ENCODE assay signal across 13 cellular contexts in genomic region chr6:12472601-12473038, GRCh38.
DNase-seq lines count a peak whose midpoint lies in the region; ATAC-seq and TF ChIP-seq lines count a peak whose summit lies in the region.
"Had no signal": no experiment of that assay in that cellular context is flagged by ENCODE, and none has a peak within 500 bp of the region (broad histone marks: within the 10 kb centered on the region; RNA-seq: fewer than 3 reads in every experiment).

No MANE protein-coding gene starts in this region.

- H3K18ac ChIP-seq in neuronal stem cell (ENCODE audit: low read length) = no peak overlapping the region

- H3K9me2 ChIP-seq in PC-9 (ENCODE audit: insufficient read depth) = 0 out of 2 replicates have a peak, but pooled peaks cover 5% of the 10 kb centered on the region

- DNase-seq in DMS79 treated with DMSO at 0.1 percent for 48 hours (lab: John Stamatoyannopoulos, UW) = peak; percentile 22
- peak; percentile 26 to 74 for DNase-seq in PC-9
- peak; percentile 66 for DNase-seq in fibroblast of mammary gland (ENCODE audit: low read depth)
- DNase-seq in prostate gland (ENCODE audit: low spot score) = peak; percentile 90
- DNase-seq in NCI-H1048 (lab: John Stamatoyannopoulos, UW) = no peak
- no peak for DNase-seq in CD14-positive monocyte (ENCODE audit: low spot score)
- DNase-seq in neuronal stem cell (ENCODE audit: low spot score) = no peak
- DNase-seq in natural killer cell = no peak
- DNase-seq: activated CD4-positive, alpha-beta T cell treated with anti-CD3 and anti-CD28 coated beads for 48 hours; CD4-positive, alpha-beta memory T cell; erythroblast had no signal

- H2AK5ac ChIP-seq in neuronal stem cell (ENCODE audit: low read depth, low read length) = no peak overlapping the region

- no peak overlapping the region for H2BK15ac ChIP-seq in neuronal stem cell (ENCODE audit: low read length)

- BruUV-seq in PC-9 (replicated peaks; lab: Mats Ljungman, UMichigan) = no TSS peak

- no peak for TF ChIP-seq POLR2A in prostate gland (IDR thresholded peaks at IDR 0.05)

- no peak overlapping the region for H3K27ac ChIP-seq in PC-9
- H3K27ac ChIP-seq in prostate gland = peak overlapping the region; percentile 33 to 44
- H3K27ac ChIP-seq in neuronal stem cell (replicated peaks; ENCODE audit: low read length) = no peak overlapping the region
- H3K27ac ChIP-seq: Peyer's patch had no signal

- peaks cover 5% of the 10 kb centered on the region; the same call in 1 of the 2 replicates for H3F3A ChIP-seq in PC-9 (ENCODE audit: insufficient read depth, low read depth)

- H3K4me1 ChIP-seq in PC-9 (replicated peaks; ENCODE audit: insufficient read depth) (no peaks in the 10 kb centered on the region), prostate gland (replicated peaks) (no peaks in the 10 kb centered on the region), neuronal stem cell (ENCODE audit: control insufficient read depth in 2 of 2, insufficient read depth in 1 of 2, low read depth in 1 of 2, low read length in 2 of 2) (peaks cover 0 to 7% of the 10 kb centered on the region in 2 donors)
- H3K4me1 ChIP-seq: Peyer's patch had no signal

- H3K27ac Mint-ChIP-seq in CD14-positive monocyte = no peak overlapping the region
- no peak overlapping the region for H3K27ac Mint-ChIP-seq in natural killer cell
- H3K27ac Mint-ChIP-seq: activated naive CD8-positive, alpha-beta T cell; CD4-positive, alpha-beta memory T cell had no signal

- H2BK12ac ChIP-seq in neuronal stem cell (ENCODE audit: low read length) = no peak overlapping the region

- H3K27me3 Mint-ChIP-seq in CD14-positive monocyte (ENCODE audit: low read depth in 3 of 3) (peaks cover 0 to 5% (median 0%) of the 10 kb centered on the region in 3 donors), natural killer cell (ENCODE audit: low read depth in 2 of 2) (peaks cover 0 to 3% of the 10 kb centered on the region in 2 donors)

- TF ChIP-seq CTCF in PC-9 (conservative IDR thresholded peaks at IDR 0.05) = no peak
- TF ChIP-seq CTCF in fibroblast of mammary gland (conservative IDR thresholded peaks at IDR 0.05; ENCODE audit: control insufficient read depth, insufficient read depth, low read depth, low read length) = no peak
- no peak for TF ChIP-seq CTCF in prostate gland (IDR thresholded peaks at IDR 0.05)
- TF ChIP-seq CTCF in CD14-positive monocyte (IDR thresholded peaks at IDR 0.05) = no peak
- TF ChIP-seq CTCF in natural killer cell (IDR thresholded peaks at IDR 0.05) = no peak

- H3K4me3 ChIP-seq in PC-9 (no peak overlapping the region), fibroblast of mammary gland (ENCODE audit: control insufficient read depth, low read depth, low read length) (no peak overlapping the region), prostate gland (no peak overlapping the region), neuronal stem cell (ENCODE audit: low read length in 2 of 2) (no peak overlapping the region)
- H3K4me3 ChIP-seq: Peyer's patch had no signal

- H2BK120ac ChIP-seq in neuronal stem cell (ENCODE audit: low read depth, low read length) = no peak overlapping the region

- H3K79me1 ChIP-seq in neuronal stem cell (ENCODE audit: low read depth, low read length) = no peaks in the 10 kb centered on the region

- no peak overlapping the region for H4K91ac ChIP-seq in neuronal stem cell (ENCODE audit: low read depth, low read length, poor library complexity)

- no peak overlapping the region for H3K23ac ChIP-seq in neuronal stem cell (ENCODE audit: low read depth, low read length, poor library complexity)

- H3K36me3 Mint-ChIP-seq in CD14-positive monocyte = no peaks in the 10 kb centered on the region
- no peaks in the 10 kb centered on the region for H3K36me3 Mint-ChIP-seq in natural killer cell
- H3K36me3 Mint-ChIP-seq: activated naive CD8-positive, alpha-beta T cell; CD4-positive, alpha-beta memory T cell had no signal

- H3K9ac ChIP-seq in neuronal stem cell (ENCODE audit: low read depth, low read length, poor library complexity) = no peak overlapping the region

- CTCF ChIA-PET in PC-9 (lab: Charles Lee) = interaction anchor here (0.6 kb wide), 2 partner anchors 9 to 102 kb away, joined by 6 to 12 read pairs; no protein-coding TSS in a partner anchor

- ATAC-seq in natural killer cell = no peak

- no peaks in the 10 kb centered on the region for H4K20me1 ChIP-seq in PC-9 (ENCODE audit: insufficient read depth)

- intact Hi-C loops in PC-9 (cut with micrococcal nuclease; ENCODE audit: unreplicated experiment) (no loop called here), prostate gland (cut with DNase I) (no loop called here), CD14-positive monocyte (cut with micrococcal nuclease) (no loop called here), natural killer cell (cut with micrococcal nuclease) (no loop called here)

- H3K27me3 ChIP-seq in PC-9 (ENCODE audit: insufficient read depth, low read depth) = no peaks in the 10 kb centered on the region
- H3K27me3 ChIP-seq in prostate gland (replicated peaks; ENCODE audit: insufficient read depth) = no peaks in the 10 kb centered on the region
- no peaks in the 10 kb centered on the region for H3K27me3 ChIP-seq in neuronal stem cell (ENCODE audit: control insufficient read depth in 3 of 3, insufficient read depth in 3 of 3, low read depth in 1 of 3, low read length in 3 of 3)
- H3K27me3 ChIP-seq: Peyer's patch had no signal

- H3K4me1 Mint-ChIP-seq in CD14-positive monocyte (no peaks in the 10 kb centered on the region), natural killer cell (no peaks in the 10 kb centered on the region)
- H3K4me1 Mint-ChIP-seq: CD4-positive, alpha-beta memory T cell had no signal

- 48% methylated on average over 4 of the region's 4 CpGs for whole genome bisulfite sequencing in prostate gland
- WGBS in neuronal stem cell (ENCODE audit: extremely low coverage in 2 of 2, insufficient read length in 2 of 2, insufficient replicate concordance in 1 of 2), 2 donors = no CpG with 5 or more reads among the region's 4 CpGs

- no peak overlapping the region for H4K8ac ChIP-seq in neuronal stem cell (ENCODE audit: low read depth, low read length)

- H2BK5ac ChIP-seq in neuronal stem cell (ENCODE audit: low read length) = no peak overlapping the region

- H3K9me3 ChIP-seq in PC-9 (ENCODE audit: insufficient read depth, low read depth) (no peaks in the 10 kb centered on the region), prostate gland (no peaks in the 10 kb centered on the region), neuronal stem cell (replicated peaks in 1 of 2; ENCODE audit: control insufficient read depth in 2 of 2, insufficient read depth in 1 of 2, low read depth in 1 of 2, low read length in 2 of 2) (no peaks in the 10 kb centered on the region)
- H3K9me3 ChIP-seq: Peyer's patch had no signal

- H3K9me3 Mint-ChIP-seq in CD14-positive monocyte (no peaks in the 10 kb centered on the region), natural killer cell (no peaks in the 10 kb centered on the region)

- H2AFZ ChIP-seq in PC-9 = no peak overlapping the region
- H2AFZ ChIP-seq in neuronal stem cell (ENCODE audit: low read length) = no peak overlapping the region

- H3K79me2 ChIP-seq in PC-9 (ENCODE audit: low read depth) = no peaks in the 10 kb centered on the region

- no peak overlapping the region for H3K4ac ChIP-seq in neuronal stem cell (ENCODE audit: low read length)

- H3K4me3 Mint-ChIP-seq in CD14-positive monocyte = no peak overlapping the region
- no peak overlapping the region for H3K4me3 Mint-ChIP-seq in natural killer cell
- H3K4me3 Mint-ChIP-seq: activated naive CD8-positive, alpha-beta T cell; CD4-positive, alpha-beta memory T cell had no signal

- no peak overlapping the region for H3K14ac ChIP-seq in neuronal stem cell (ENCODE audit: low read length)

- H3K4me2 ChIP-seq in PC-9 (no peak overlapping the region), neuronal stem cell (ENCODE audit: insufficient read depth, low read length, poor library complexity, severe bottlenecking) (no peak overlapping the region)

- POLR2A ChIA-PET in PC-9 (lab: Charles Lee; ENCODE audit: unreplicated experiment) = no interaction called here

- H3K36me3 ChIP-seq in PC-9 (ENCODE audit: low read depth) (no peaks in the 10 kb centered on the region), prostate gland (no peaks in the 10 kb centered on the region), neuronal stem cell (replicated peaks in 1 of 2; ENCODE audit: control insufficient read depth in 2 of 2, insufficient read depth in 2 of 2, low read length in 2 of 2) (no peaks in the 10 kb centered on the region)
- H3K36me3 ChIP-seq: Peyer's patch had no signal

Comparison
In these comparisons a context has a peak if more than half of its experiments do, and no peak if none do; other contexts are left out.
1. DNase-seq: peak in DMS79 treated with DMSO at 0.1 percent for 48 hours (single experiment), PC-9 (2 of 2), fibroblast of mammary gland (single experiment) and prostate gland (single experiment); none in NCI-H1048 (single experiment), CD14-positive monocyte (single experiment), neuronal stem cell (single experiment) and natural killer cell (single experiment).
2. H3K27ac ChIP-seq: peak in prostate gland (2 of 2); none in PC-9 (single experiment) and neuronal stem cell (single experiment).